ENCODE assay signal across 1 cellular context in genomic region chr6:28218312-28219248, GRCh38.
TF ChIP-seq lines count a peak whose summit lies in the region.

No MANE protein-coding gene starts in this region.

TF ChIP-seq in HepG2, 621 proteins besides CTCF, POLR2A, EP300 and RAD21 (continued from another document and continues in another):
- TF ChIP-seq ZNF318 (CRISPR knock-in tag; IDR thresholded peaks at IDR 0.05), result no peak; the same call in 1 of the 2 replicates
- TF ChIP-seq, protein P1, sequence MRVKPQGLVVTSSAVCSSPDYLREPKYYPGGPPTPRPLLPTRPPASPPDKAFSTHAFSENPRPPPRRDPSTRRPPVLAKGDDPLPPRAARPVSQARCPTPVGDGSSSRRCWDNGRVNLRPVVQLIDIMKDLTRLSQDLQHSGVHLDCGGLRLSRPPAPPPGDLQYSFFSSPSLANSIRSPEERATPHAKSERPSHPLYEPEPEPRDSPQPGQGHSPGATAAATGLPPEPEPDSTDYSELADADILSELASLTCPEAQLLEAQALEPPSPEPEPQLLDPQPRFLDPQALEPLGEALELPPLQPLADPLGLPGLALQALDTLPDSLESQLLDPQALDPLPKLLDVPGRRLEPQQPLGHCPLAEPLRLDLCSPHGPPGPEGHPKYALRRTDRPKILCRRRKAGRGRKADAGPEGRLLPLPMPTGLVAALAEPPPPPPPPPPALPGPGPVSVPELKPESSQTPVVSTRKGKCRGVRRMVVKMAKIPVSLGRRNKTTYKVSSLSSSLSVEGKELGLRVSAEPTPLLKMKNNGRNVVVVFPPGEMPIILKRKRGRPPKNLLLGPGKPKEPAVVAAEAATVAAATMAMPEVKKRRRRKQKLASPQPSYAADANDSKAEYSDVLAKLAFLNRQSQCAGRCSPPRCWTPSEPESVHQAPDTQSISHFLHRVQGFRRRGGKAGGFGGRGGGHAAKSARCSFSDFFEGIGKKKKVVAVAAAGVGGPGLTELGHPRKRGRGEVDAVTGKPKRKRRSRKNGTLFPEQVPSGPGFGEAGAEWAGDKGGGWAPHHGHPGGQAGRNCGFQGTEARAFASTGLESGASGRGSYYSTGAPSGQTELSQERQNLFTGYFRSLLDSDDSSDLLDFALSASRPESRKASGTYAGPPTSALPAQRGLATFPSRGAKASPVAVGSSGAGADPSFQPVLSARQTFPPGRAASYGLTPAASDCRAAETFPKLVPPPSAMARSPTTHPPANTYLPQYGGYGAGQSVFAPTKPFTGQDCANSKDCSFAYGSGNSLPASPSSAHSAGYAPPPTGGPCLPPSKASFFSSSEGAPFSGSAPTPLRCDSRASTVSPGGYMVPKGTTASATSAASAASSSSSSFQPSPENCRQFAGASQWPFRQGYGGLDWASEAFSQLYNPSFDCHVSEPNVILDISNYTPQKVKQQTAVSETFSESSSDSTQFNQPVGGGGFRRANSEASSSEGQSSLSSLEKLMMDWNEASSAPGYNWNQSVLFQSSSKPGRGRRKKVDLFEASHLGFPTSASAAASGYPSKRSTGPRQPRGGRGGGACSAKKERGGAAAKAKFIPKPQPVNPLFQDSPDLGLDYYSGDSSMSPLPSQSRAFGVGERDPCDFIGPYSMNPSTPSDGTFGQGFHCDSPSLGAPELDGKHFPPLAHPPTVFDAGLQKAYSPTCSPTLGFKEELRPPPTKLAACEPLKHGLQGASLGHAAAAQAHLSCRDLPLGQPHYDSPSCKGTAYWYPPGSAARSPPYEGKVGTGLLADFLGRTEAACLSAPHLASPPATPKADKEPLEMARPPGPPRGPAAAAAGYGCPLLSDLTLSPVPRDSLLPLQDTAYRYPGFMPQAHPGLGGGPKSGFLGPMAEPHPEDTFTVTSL (CRISPR knock-in tag; IDR thresholded peaks at IDR 0.05; ENCODE audit: borderline replicate concordance), result peak; percentile 70
- TF ChIP-seq, protein P2, sequence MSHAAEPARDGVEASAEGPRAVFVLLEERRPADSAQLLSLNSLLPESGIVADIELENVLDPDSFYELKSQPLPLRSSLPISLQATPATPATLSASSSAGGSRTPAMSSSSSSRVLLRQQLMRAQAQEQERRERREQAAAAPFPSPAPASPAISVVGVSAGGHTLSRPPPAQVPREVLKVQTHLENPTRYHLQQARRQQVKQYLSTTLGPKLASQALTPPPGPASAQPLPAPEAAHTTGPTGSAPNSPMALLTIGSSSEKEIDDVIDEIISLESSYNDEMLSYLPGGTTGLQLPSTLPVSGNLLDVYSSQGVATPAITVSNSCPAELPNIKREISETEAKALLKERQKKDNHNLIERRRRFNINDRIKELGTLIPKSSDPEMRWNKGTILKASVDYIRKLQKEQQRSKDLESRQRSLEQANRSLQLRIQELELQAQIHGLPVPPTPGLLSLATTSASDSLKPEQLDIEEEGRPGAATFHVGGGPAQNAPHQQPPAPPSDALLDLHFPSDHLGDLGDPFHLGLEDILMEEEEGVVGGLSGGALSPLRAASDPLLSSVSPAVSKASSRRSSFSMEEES (CRISPR knock-in tag; IDR thresholded peaks at IDR 0.05), result peak; percentile 78; the same call in 1 of the 2 replicates
- TF ChIP-seq, protein P3, sequence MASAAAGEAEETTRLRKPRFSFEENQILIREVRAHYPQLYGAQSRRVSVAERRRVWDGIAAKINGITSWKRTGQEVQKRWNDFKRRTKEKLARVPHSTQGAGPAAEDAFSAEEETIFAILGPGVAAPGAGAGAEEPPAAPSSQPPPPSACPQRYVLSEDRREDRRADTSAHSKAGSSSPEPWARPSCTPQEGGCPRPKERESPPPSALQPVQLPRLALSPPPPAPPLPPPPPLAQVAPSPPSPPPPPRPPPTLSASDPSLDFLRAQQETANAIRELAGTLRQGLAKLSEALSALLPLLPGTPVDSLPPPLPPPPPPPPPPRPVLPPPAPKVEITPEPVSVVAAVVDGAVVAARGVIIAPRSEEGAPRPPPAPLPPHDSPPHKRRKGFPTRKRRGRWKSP (CRISPR knock-in tag; IDR thresholded peaks at IDR 0.05), result peak; percentile 41; the same call in 1 of the 2 replicates
- TF ChIP-seq NFE2L2 (IDR thresholded peaks at IDR 0.05; ENCODE audit: low read length), result no peak
- TF ChIP-seq HHEX (CRISPR knock-in tag; IDR thresholded peaks at IDR 0.05), result no peak
- TF ChIP-seq, protein P4, sequence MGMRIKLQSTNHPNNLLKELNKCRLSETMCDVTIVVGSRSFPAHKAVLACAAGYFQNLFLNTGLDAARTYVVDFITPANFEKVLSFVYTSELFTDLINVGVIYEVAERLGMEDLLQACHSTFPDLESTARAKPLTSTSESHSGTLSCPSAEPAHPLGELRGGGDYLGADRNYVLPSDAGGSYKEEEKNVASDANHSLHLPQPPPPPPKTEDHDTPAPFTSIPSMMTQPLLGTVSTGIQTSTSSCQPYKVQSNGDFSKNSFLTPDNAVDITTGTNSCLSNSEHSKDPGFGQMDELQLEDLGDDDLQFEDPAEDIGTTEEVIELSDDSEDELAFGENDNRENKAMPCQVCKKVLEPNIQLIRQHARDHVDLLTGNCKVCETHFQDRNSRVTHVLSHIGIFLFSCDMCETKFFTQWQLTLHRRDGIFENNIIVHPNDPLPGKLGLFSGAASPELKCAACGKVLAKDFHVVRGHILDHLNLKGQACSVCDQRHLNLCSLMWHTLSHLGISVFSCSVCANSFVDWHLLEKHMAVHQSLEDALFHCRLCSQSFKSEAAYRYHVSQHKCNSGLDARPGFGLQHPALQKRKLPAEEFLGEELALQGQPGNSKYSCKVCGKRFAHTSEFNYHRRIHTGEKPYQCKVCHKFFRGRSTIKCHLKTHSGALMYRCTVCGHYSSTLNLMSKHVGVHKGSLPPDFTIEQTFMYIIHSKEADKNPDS (CRISPR knock-in tag; IDR thresholded peaks at IDR 0.05), result no peak
- no peak for TF ChIP-seq MAF1 (CRISPR knock-in tag; IDR thresholded peaks at IDR 0.05; ENCODE audit: borderline replicate concordance)
- no peak for TF ChIP-seq RFXANK (CRISPR knock-in tag; IDR thresholded peaks at IDR 0.05)
- TF ChIP-seq ZFP36L2 (CRISPR knock-in tag; IDR thresholded peaks at IDR 0.05), result no peak
- no peak for TF ChIP-seq RCOR2 (CRISPR knock-in tag; IDR thresholded peaks at IDR 0.05)
- TF ChIP-seq ZNF20 (CRISPR knock-in tag; IDR thresholded peaks at IDR 0.05), result no peak; the same call in 1 of the 2 replicates
- no peak for TF ChIP-seq ZMYM3 (CRISPR knock-in tag; IDR thresholded peaks at IDR 0.05)
- TF ChIP-seq RFX3 (CRISPR knock-in tag; IDR thresholded peaks at IDR 0.05), result no peak
- TF ChIP-seq, protein P5, sequence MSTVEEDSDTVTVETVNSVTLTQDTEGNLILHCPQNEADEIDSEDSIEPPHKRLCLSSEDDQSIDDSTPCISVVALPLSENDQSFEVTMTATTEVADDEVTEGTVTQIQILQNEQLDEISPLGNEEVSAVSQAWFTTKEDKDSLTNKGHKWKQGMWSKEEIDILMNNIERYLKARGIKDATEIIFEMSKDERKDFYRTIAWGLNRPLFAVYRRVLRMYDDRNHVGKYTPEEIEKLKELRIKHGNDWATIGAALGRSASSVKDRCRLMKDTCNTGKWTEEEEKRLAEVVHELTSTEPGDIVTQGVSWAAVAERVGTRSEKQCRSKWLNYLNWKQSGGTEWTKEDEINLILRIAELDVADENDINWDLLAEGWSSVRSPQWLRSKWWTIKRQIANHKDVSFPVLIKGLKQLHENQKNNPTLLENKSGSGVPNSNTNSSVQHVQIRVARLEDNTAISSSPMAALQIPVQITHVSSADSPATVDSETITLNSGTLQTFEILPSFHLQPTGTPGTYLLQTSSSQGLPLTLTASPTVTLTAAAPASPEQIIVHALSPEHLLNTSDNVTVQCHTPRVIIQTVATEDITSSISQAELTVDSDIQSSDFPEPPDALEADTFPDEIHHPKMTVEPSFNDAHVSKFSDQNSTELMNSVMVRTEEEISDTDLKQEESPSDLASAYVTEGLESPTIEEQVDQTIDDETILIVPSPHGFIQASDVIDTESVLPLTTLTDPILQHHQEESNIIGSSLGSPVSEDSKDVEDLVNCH (CRISPR knock-in tag; IDR thresholded peaks at IDR 0.05), result no peak
- no peak for TF ChIP-seq HNRNPH1 (optimal IDR thresholded peaks at IDR 0.05; ENCODE audit: low read depth, low read length)
- TF ChIP-seq ZNF317 (CRISPR knock-in tag; IDR thresholded peaks at IDR 0.05), result no peak
- no peak for TF ChIP-seq SMARCC2 (IDR thresholded peaks at IDR 0.05)
- TF ChIP-seq, protein P6, sequence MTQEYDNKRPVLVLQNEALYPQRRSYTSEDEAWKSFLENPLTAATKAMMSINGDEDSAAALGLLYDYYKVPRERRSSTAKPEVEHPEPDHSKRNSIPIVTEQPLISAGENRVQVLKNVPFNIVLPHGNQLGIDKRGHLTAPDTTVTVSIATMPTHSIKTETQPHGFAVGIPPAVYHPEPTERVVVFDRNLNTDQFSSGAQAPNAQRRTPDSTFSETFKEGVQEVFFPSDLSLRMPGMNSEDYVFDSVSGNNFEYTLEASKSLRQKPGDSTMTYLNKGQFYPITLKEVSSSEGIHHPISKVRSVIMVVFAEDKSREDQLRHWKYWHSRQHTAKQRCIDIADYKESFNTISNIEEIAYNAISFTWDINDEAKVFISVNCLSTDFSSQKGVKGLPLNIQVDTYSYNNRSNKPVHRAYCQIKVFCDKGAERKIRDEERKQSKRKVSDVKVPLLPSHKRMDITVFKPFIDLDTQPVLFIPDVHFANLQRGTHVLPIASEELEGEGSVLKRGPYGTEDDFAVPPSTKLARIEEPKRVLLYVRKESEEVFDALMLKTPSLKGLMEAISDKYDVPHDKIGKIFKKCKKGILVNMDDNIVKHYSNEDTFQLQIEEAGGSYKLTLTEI (CRISPR knock-in tag; conservative IDR thresholded peaks at IDR 0.05), result no peak
- TF ChIP-seq KLF6 (CRISPR knock-in tag; IDR thresholded peaks at IDR 0.05), result peak; percentile 91
- 0 out of 2 replicates have a peak, but pooled peaks have one; percentile 30 for TF ChIP-seq ZNF354B (CRISPR knock-in tag; IDR thresholded peaks at IDR 0.05)
- TF ChIP-seq, protein P7, sequence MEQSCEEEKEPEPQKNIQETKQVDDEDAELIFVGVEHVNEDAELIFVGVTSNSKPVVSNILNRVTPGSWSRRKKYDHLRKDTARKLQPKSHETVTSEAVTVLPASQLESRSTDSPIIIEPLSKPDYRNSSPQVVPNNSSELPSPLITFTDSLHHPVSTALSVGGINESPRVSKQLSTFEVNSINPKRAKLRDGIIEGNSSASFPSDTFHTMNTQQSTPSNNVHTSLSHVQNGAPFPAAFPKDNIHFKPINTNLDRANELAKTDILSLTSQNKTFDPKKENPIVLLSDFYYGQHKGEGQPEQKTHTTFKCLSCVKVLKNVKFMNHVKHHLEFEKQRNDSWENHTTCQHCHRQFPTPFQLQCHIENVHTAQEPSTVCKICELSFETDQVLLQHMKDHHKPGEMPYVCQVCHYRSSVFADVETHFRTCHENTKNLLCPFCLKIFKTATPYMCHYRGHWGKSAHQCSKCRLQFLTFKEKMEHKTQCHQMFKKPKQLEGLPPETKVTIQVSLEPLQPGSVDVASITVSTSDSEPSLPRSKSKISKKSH (CRISPR knock-in tag; IDR thresholded peaks at IDR 0.05; ENCODE audit: borderline replicate concordance), result peak; percentile 36; the same call in 1 of the 2 replicates
- TF ChIP-seq, protein P8, sequence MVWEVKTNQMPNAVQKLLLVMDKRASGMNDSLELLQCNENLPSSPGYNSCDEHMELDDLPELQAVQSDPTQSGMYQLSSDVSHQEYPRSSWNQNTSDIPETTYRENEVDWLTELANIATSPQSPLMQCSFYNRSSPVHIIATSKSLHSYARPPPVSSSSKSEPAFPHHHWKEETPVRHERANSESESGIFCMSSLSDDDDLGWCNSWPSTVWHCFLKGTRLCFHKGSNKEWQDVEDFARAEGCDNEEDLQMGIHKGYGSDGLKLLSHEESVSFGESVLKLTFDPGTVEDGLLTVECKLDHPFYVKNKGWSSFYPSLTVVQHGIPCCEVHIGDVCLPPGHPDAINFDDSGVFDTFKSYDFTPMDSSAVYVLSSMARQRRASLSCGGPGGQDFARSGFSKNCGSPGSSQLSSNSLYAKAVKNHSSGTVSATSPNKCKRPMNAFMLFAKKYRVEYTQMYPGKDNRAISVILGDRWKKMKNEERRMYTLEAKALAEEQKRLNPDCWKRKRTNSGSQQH (CRISPR knock-in tag; IDR thresholded peaks at IDR 0.05; ENCODE audit: low read depth), result peak; percentile 50; the same call in 1 of the 2 replicates
- TF ChIP-seq YEATS2 (CRISPR knock-in tag; IDR thresholded peaks at IDR 0.05; ENCODE audit: borderline replicate concordance), result peak; percentile 70; the same call in 1 of the 2 replicates
